Comparison of ENCODE assay signal across 10 cellular contexts in the genomic region with DNA sequence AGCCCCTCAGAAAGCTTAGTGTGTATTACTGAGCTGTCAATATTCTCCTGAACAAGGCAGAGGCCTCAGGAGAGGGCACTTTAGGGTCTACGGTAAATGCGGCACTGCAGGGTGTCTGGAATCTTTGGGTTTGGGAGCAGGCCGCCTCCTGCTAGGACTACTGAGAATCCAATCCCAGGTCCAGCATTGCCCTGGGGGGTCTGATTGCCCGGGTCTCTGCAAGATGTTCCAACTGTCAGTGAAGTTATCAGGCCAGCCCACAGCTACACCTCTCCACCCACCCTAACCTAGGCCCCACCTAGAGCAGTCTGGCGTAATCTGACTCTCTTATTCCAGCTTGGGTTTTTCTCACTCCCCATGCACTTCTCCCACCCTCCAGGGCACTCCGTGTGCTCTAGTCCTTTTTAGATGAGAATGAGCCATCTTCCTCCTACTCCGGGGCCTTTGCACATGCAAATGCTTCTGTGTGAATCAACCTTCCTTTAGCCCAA. TPM values are rescaled to one million over a fixed set of nuclear protein-coding genes. Genes with fewer than 3 reads are reported as not detected.
A peak's percentile ranks its signal among the peaks of the same experiment; 100 is the strongest.
DNase-seq lines count a peak whose midpoint lies in the region; ATAC-seq and TF ChIP-seq lines count a peak whose summit lies in the region.
"Had no signal": no experiment of that assay in that cellular context is flagged by ENCODE, and none has a peak within 500 bp of the region (broad histone marks: within the 10 kb centered on the region; RNA-seq: fewer than 3 reads in every experiment).

No MANE protein-coding gene starts in this region.

- H3K36me3 Mint-ChIP-seq in naive thymus-derived CD8-positive, alpha-beta T cell, result peaks cover 10 to 13% (median 11%) of the 10 kb centered on the region in 3 donors

- intact Hi-C loops in colonic mucosa (cut with DNase I), result loop anchor here (10.0 kb wide), 1 partner anchor 272 kb away; no protein-coding TSS in a partner anchor

- H3K27me3 ChIP-seq in ACC112 (ENCODE audit: insufficient read depth, low read length) (no peaks in the 10 kb centered on the region), HUES64 (ENCODE audit: insufficient read depth, low read length) (no peaks in the 10 kb centered on the region), colonic mucosa (no peaks in the 10 kb centered on the region)

- H3K36me3 ChIP-seq in ACC112 (ENCODE audit: insufficient read depth, low read length), result peaks cover 9% of the 10 kb centered on the region; the same call in 1 of the 2 replicates
- H3K36me3 ChIP-seq in HUES64 (ENCODE audit: insufficient read depth, low read length), result no peaks in the 10 kb centered on the region
- H3K36me3 ChIP-seq in colonic mucosa, result no peaks in the 10 kb centered on the region

- POLR2A ChIA-PET in naive thymus-derived CD8-positive, alpha-beta T cell (lab: Charles Lee), result interaction anchor here (2.2 to 15.3 kb wide), 4 partner anchors 10 to 290 kb away, joined by 11 to 1375 read pairs (median 46); no protein-coding TSS in a partner anchor

- H3K27me3 Mint-ChIP-seq in naive thymus-derived CD8-positive, alpha-beta T cell, result peaks cover 0 to 1% (median 0%) of the 10 kb centered on the region in 5 donors

- H3K9ac ChIP-seq in HUES64 (ENCODE audit: low read depth, low read length) (peak overlapping the region; percentile 97), colonic mucosa (ENCODE audit: low read depth in 2 of 2, low read length in 2 of 2) (peak overlapping the region in 1 of 2 donors; percentile 48)

- peak overlapping the region in 9 of 10 donors; percentile 15 to 95 (median 90) for H3K4me3 Mint-ChIP-seq in naive thymus-derived CD8-positive, alpha-beta T cell

- no peak for TF ChIP-seq CTCF in colonic mucosa (IDR thresholded peaks at IDR 0.05)

- no peak for DNase-seq in colonic mucosa
- DNase-seq in naive thymus-derived CD8-positive, alpha-beta T cell, result peak in 1 of 10 donors; percentile 10
- no peak for DNase-seq in T1000 (lab: John Stamatoyannopoulos, UW)
- no peak for DNase-seq in DMS114 treated with DMSO at 0.1 percent for 48 hours (lab: John Stamatoyannopoulos, UW; ENCODE audit: unreplicated experiment)
- DNase-seq in NCI-H146 treated with DMSO at 0.1 percent for 48 hours (lab: John Stamatoyannopoulos, UW; ENCODE audit: unreplicated experiment), result no peak
- DNase-seq: DND-41, occipital lobe had no signal

- H2AFZ ChIP-seq in ACC112 (ENCODE audit: low read length, unreplicated experiment), result no peak overlapping the region

- H3K9me3 ChIP-seq in HUES64 (ENCODE audit: insufficient read depth, low read depth, low read length) (peaks cover 7% of the 10 kb centered on the region), colonic mucosa (no peaks in the 10 kb centered on the region)

- WGBS in HUES64, result 5% methylated on average over 7 of the region's 7 CpGs

- peaks cover 11 to 51% (median 42%) of the 10 kb centered on the region in 4 donors for H3K4me1 Mint-ChIP-seq in naive thymus-derived CD8-positive, alpha-beta T cell

- peaks cover 30% of the 10 kb centered on the region for H3K79me2 ChIP-seq in ACC112 (ENCODE audit: control insufficient read depth, insufficient read depth, low read length, unreplicated experiment)

- peak overlapping the region; percentile 94 to 100 (median 99) for H3K27ac Mint-ChIP-seq in naive thymus-derived CD8-positive, alpha-beta T cell

- no peak for ATAC-seq in naive thymus-derived CD8-positive, alpha-beta T cell
- no peak for ATAC-seq in HG03175 (IDR thresholded peaks at IDR 0.05; ENCODE audit: unreplicated experiment)

- H3K27ac ChIP-seq in ACC112 (ENCODE audit: low read depth, low read length), result peak overlapping the region; percentile 95; the same call in 1 of the 2 replicates
- H3K27ac ChIP-seq in HUES64 (ENCODE audit: low read depth, low read length), result peak overlapping the region; percentile 100
- H3K27ac ChIP-seq in colonic mucosa, result peak overlapping the region; percentile 100

- H3K4me3 ChIP-seq in ACC112 (ENCODE audit: low read depth, low read length) (no peak overlapping the region), HUES64 (ENCODE audit: low read length) (peak overlapping the region; percentile 98), colonic mucosa (no peak overlapping the region)

- H3K4me1 ChIP-seq in ACC112 (ENCODE audit: control insufficient read depth, insufficient read depth, low read length, unreplicated experiment), result peaks cover 16% of the 10 kb centered on the region
- peaks cover 18% of the 10 kb centered on the region for H3K4me1 ChIP-seq in HUES64 (ENCODE audit: insufficient read depth, low read length)
- no peaks in the 10 kb centered on the region for H3K4me1 ChIP-seq in colonic mucosa

- peaks cover 0 to 11% (median 8%) of the 10 kb centered on the region in 9 donors for H3K9me3 Mint-ChIP-seq in naive thymus-derived CD8-positive, alpha-beta T cell

RNA-seq across cellular contexts. Expression of gene ZFP36L1, which starts 4.4 kb away (rescaled TPM):
- 74.6 TPM for polyA plus RNA-seq in HUES64 (2013, experiment 1 of 2)
- 98.9 TPM for polyA plus RNA-seq in HUES64 (2013, experiment 2 of 2)
- 100 to 1,000 TPM in 1 of 2 donors, 10 to 100 TPM in 1; 97.0 to 123 TPM for total RNA-seq in colonic mucosa
- total RNA-seq in naive thymus-derived CD8-positive, alpha-beta T cell, result 100 to 1,000 TPM; 201 to 222 TPM
- polyA plus RNA-seq in naive thymus-derived CD8-positive, alpha-beta T cell, result 100 to 1,000 TPM; 122 to 142 (median 134) TPM
